ENCODE assay signal across 9 cellular contexts in genomic region chr10:77710081-77710551, GRCh38.
A peak's percentile ranks its signal among the peaks of the same experiment; 100 is the strongest.
DNase-seq lines count a peak whose midpoint lies in the region; ATAC-seq, FAIRE-seq and TF ChIP-seq lines count a peak whose summit lies in the region.
"Had no signal": no experiment of that assay in that cellular context is flagged by ENCODE, and none has a peak within 500 bp of the region (broad histone marks: within the 10 kb centered on the region; RNA-seq: fewer than 3 reads in every experiment).

No MANE protein-coding gene starts in this region.

- no peaks in the 10 kb centered on the region for H4K20me1 ChIP-seq in GM23338 (replicated peaks; ENCODE audit: insufficient read depth)

- H3K27ac ChIP-seq in GM23338 (ENCODE audit: low read depth) = no peak overlapping the region
- H3K27ac ChIP-seq: body of pancreas had no signal

- H3K79me2 ChIP-seq in GM23338 (replicated peaks; ENCODE audit: insufficient read depth) = no peaks in the 10 kb centered on the region

- no peaks in the 10 kb centered on the region; the same call in 1 of the 2 replicates for H3F3A ChIP-seq in GM23338 (replicated peaks; ENCODE audit: low read depth)

- peaks cover 32% of the 10 kb centered on the region for H3K4me1 Mint-ChIP-seq in GM23338
- peaks cover 29% of the 10 kb centered on the region for H3K4me1 Mint-ChIP-seq in osteocyte (ENCODE audit: unreplicated experiment)

- H3K9ac ChIP-seq in NT2/D1 (ENCODE audit: insufficient read length, low read depth) = peak overlapping the region; percentile 53

- H3K4me3 ChIP-seq in GM23338 = peak overlapping the region; percentile 56
- no peak overlapping the region for H3K4me3 ChIP-seq in NT2/D1 (ENCODE audit: insufficient read length, low read depth)
- H3K4me3 ChIP-seq: body of pancreas had no signal

- TF ChIP-seq CTCF in GM23338 (conservative IDR thresholded peaks at IDR 0.05; ENCODE audit: low read depth in 2 of 2) (no peak), osteocyte (IDR thresholded peaks at IDR 0.05) (no peak)

- peaks cover 6% of the 10 kb centered on the region; the same call in 1 of the 2 replicates for H3K9me2 ChIP-seq in GM23338 (ENCODE audit: insufficient read depth)

- H3K27ac Mint-ChIP-seq in GM23338 = no peak overlapping the region
- H3K27ac Mint-ChIP-seq in osteocyte (ENCODE audit: unreplicated experiment) = no peak overlapping the region

- peak overlapping the region; percentile 84 for H3K4me2 ChIP-seq in GM23338

- peaks cover 42% of the 10 kb centered on the region for H3K4me1 ChIP-seq in GM23338 (ENCODE audit: insufficient read depth)
- peaks cover 14% of the 10 kb centered on the region for H3K4me1 ChIP-seq in NT2/D1 (ENCODE audit: insufficient read depth, insufficient read length)

- H3K36me3 ChIP-seq in GM23338 (ENCODE audit: insufficient read depth) (no peaks in the 10 kb centered on the region; the same call in 1 of the 2 replicates), NT2/D1 (ENCODE audit: insufficient read depth, insufficient read length, low read length) (no peaks in the 10 kb centered on the region)

- no peaks in the 10 kb centered on the region for H3K9me3 Mint-ChIP-seq in GM23338
- no peaks in the 10 kb centered on the region for H3K9me3 Mint-ChIP-seq in osteocyte (ENCODE audit: unreplicated experiment)

- H3K36me3 Mint-ChIP-seq in GM23338 (ENCODE audit: low read depth) (no peaks in the 10 kb centered on the region), osteocyte (ENCODE audit: unreplicated experiment) (no peaks in the 10 kb centered on the region)

- H3K27me3 ChIP-seq in GM23338 (ENCODE audit: insufficient read depth) (no peaks in the 10 kb centered on the region), NT2/D1 (ENCODE audit: insufficient read depth, insufficient read length) (peaks cover 11% of the 10 kb centered on the region)
- H3K27me3 ChIP-seq: body of pancreas had no signal

- intact Hi-C loops in left colon (cut with DNase I, micrococcal nuclease) = no loop called here

- peak overlapping the region; percentile 96 for H2AFZ ChIP-seq in GM23338

- FAIRE-seq in GM12891 (lab: Jason Lieb, UNC) = no peak

- ATAC-seq in GM18867 (IDR thresholded peaks at IDR 0.05; ENCODE audit: unreplicated experiment) (peak; percentile 48), GM23338 (peak; percentile 76), left colon (no peak)
- ATAC-seq: body of pancreas had no signal

- H3K27me3 Mint-ChIP-seq in GM23338 (ENCODE audit: insufficient read depth, low read depth, poor library complexity) (peaks cover 19% of the 10 kb centered on the region), osteocyte (ENCODE audit: unreplicated experiment) (no peaks in the 10 kb centered on the region)

- no peak for TF ChIP-seq POLR2A in GM12891 (IDR thresholded peaks at IDR 0.05; ENCODE audit: low read depth, low read length)

- H3K9me3 ChIP-seq in NT2/D1 (ENCODE audit: insufficient read depth, low read length) = no peaks in the 10 kb centered on the region
- H3K9me3 ChIP-seq: body of pancreas had no signal

- peak; percentile 55 for DNase-seq in GM23338 (ENCODE audit: low spot score)
- DNase-seq in NT2/D1 (ENCODE audit: low read depth, low spot score) = no peak
- peak; percentile 82 for DNase-seq in osteocyte (ENCODE audit: extremely low spot score, unreplicated experiment)
- DNase-seq in GDM1 (lab: John Stamatoyannopoulos, UW) = no peak
- DNase-seq in left colon = no peak
- DNase-seq in GM12891 (ENCODE audit: insufficient read length, low spot score) = no peak
- DNase-seq: body of pancreas, NCI-H1930 had no signal

- H3K4me3 Mint-ChIP-seq in GM23338 = peak overlapping the region; percentile 59
- no peak overlapping the region for H3K4me3 Mint-ChIP-seq in osteocyte (ENCODE audit: unreplicated experiment)

TF ChIP-seq in GM23338, 12 proteins besides CTCF, POLR2A, EP300 and RAD21 (continues in another document):
- TF ChIP-seq ZNF114 (CRISPR knock-in tag; IDR thresholded peaks at IDR 0.05) = no peak
- TF ChIP-seq CREB1 (CRISPR knock-in tag; IDR thresholded peaks at IDR 0.05; ENCODE audit: low read depth) = no peak
- TF ChIP-seq STAT1 (IDR thresholded peaks at IDR 0.05; ENCODE audit: unreplicated experiment) = no peak
- TF ChIP-seq EZH2 (IDR thresholded peaks at IDR 0.05; ENCODE audit: low read depth, unreplicated experiment) = no peak
- no peak for TF ChIP-seq NANOG (IDR thresholded peaks at IDR 0.05; ENCODE audit: borderline replicate concordance)
- no peak for TF ChIP-seq EZH2phosphoT487 (IDR thresholded peaks at IDR 0.05; ENCODE audit: unreplicated experiment)
- TF ChIP-seq POLR2AphosphoS5 (IDR thresholded peaks at IDR 0.05; ENCODE audit: low read depth) = 0 out of 2 replicates have a peak, but pooled peaks have one; percentile 25
- TF ChIP-seq REST (IDR thresholded peaks at IDR 0.05; ENCODE audit: unreplicated experiment) = no peak

TF ChIP-seq in GM12891, 5 proteins besides CTCF, POLR2A, EP300 and RAD21:
- no peak for TF ChIP-seq SPI1 (IDR thresholded peaks at IDR 0.05; ENCODE audit: low read depth, low read length)
- no peak for TF ChIP-seq TAF1 (IDR thresholded peaks at IDR 0.05; ENCODE audit: low read depth, low read length)
- no peak for TF ChIP-seq POU2F2 (IDR thresholded peaks at IDR 0.05; ENCODE audit: low read depth, low read length)
- TF ChIP-seq POLR2AphosphoS5 (IDR thresholded peaks at IDR 0.05; ENCODE audit: low read depth, low read length) = no peak
- no peak for TF ChIP-seq PAX5 (IDR thresholded peaks at IDR 0.05; ENCODE audit: insufficient read depth, low read length, severe bottlenecking)

Comparison
In these comparisons a context has a peak if more than half of its experiments do, and no peak if none do; other contexts are left out.
1. DNase-seq: peak in GM23338 (single experiment) and osteocyte (single experiment); none in NT2/D1 (single experiment), GDM1 (single experiment), left colon (0 of 2) and GM12891 (single experiment).